ENCODE assay signal across 8 cellular contexts in genomic region chr22:20080445-20080775, GRCh38. TPM values are rescaled to one million over a fixed set of nuclear protein-coding genes. Genes with fewer than 3 reads are reported as not detected.
DNase-seq lines count a peak whose midpoint lies in the region; ATAC-seq and TF ChIP-seq lines count a peak whose summit lies in the region.

No MANE protein-coding gene starts in this region.

- no peaks in the 10 kb centered on the region for H3K36me3 ChIP-seq in Peyer's patch
- peaks cover under 1% of the 10 kb centered on the region for H3K36me3 ChIP-seq in upper lobe of right lung

- H3K4me3 Mint-ChIP-seq in progenitor cell of endocrine pancreas (ENCODE audit: low read depth), result peak overlapping the region; percentile 92

- H3K4me1 Mint-ChIP-seq in progenitor cell of endocrine pancreas (ENCODE audit: low read depth), result peaks cover 45% of the 10 kb centered on the region

- DNase-seq in AML-193 (lab: John Stamatoyannopoulos, UW) (peak; percentile 19 to 36), Peyer's patch (peak; percentile 66 to 85 (median 80)), cardiac septum (ENCODE audit: low spot score) (peak; percentile 78), progenitor cell of endocrine pancreas (ENCODE audit: low spot score, unreplicated experiment) (peak; percentile 48), upper lobe of right lung (peak; percentile 89)
- DNase-seq in activated naive CD4-positive, alpha-beta T cell treated with anti-CD3 and anti-CD28 coated beads, Interleukin-2, amount 50 U/mL, for 72 hours (ENCODE audit: low spot score in 2 of 2), result peak; percentile 80 to 81

- TF ChIP-seq CTCF in Peyer's patch (IDR thresholded peaks at IDR 0.05) (no peak), progenitor cell of endocrine pancreas (IDR thresholded peaks at IDR 0.05; ENCODE audit: unreplicated experiment) (no peak), upper lobe of right lung (IDR thresholded peaks at IDR 0.05) (no peak)

- H3K9me3 ChIP-seq in Peyer's patch (no peaks in the 10 kb centered on the region), upper lobe of right lung (no peaks in the 10 kb centered on the region)

- ATAC-seq in GM18867 (IDR thresholded peaks at IDR 0.05; ENCODE audit: unreplicated experiment) (peak; percentile 62), HG03097 (IDR thresholded peaks at IDR 0.05; ENCODE audit: low FRiP score, unreplicated experiment) (peak; percentile 53), upper lobe of right lung (peak; percentile 73)
- ATAC-seq in activated naive CD4-positive, alpha-beta T cell treated with anti-CD3 and anti-CD28 coated beads, Interleukin-2, amount 50 U/mL, for 72 hours, result peak; percentile 76 to 83

- intact Hi-C loops in cardiac septum (cut with DNase I), result loop anchor here (2.0 kb wide), 1 partner anchor 60 kb away; the partner anchor contains the start of gene TANGO2
- intact Hi-C loops in upper lobe of right lung (cut with DNase I), result no loop called here

- H3K4me1 ChIP-seq in Peyer's patch, result peaks cover 0 to 40% (median 7%) of the 10 kb centered on the region in 4 donors
- H3K4me1 ChIP-seq in upper lobe of right lung, result peaks cover 38% of the 10 kb centered on the region

- H3K4me3 ChIP-seq in Peyer's patch (peak overlapping the region; percentile 81 to 99 (median 88)), upper lobe of right lung (peak overlapping the region; percentile 73)

- no peaks in the 10 kb centered on the region for H3K27me3 ChIP-seq in Peyer's patch
- H3K27me3 ChIP-seq in upper lobe of right lung, result no peaks in the 10 kb centered on the region

- peak overlapping the region; percentile 47 to 85 for H3K27ac Mint-ChIP-seq in activated naive CD4-positive, alpha-beta T cell treated with anti-CD3 and anti-CD28 coated beads, Interleukin-2, amount 50 U/mL, for 72 hours
- H3K27ac Mint-ChIP-seq in progenitor cell of endocrine pancreas, result peak overlapping the region; percentile 98

- H3K36me3 Mint-ChIP-seq in activated naive CD4-positive, alpha-beta T cell treated with anti-CD3 and anti-CD28 coated beads, Interleukin-2, amount 50 U/mL, for 72 hours, result peaks cover 10 to 15% of the 10 kb centered on the region in 2 donors
- peaks cover 3% of the 10 kb centered on the region for H3K36me3 Mint-ChIP-seq in progenitor cell of endocrine pancreas (ENCODE audit: insufficient read depth)

- H3K27me3 Mint-ChIP-seq in progenitor cell of endocrine pancreas, result no peaks in the 10 kb centered on the region

- TF ChIP-seq POLR2A in Peyer's patch (IDR thresholded peaks at IDR 0.05), result no peak

- peak overlapping the region; percentile 79 to 95 (median 90) for H3K27ac ChIP-seq in Peyer's patch
- H3K27ac ChIP-seq in upper lobe of right lung, result peak overlapping the region; percentile 84

- no peaks in the 10 kb centered on the region for H3K9me3 Mint-ChIP-seq in activated naive CD4-positive, alpha-beta T cell treated with anti-CD3 and anti-CD28 coated beads, Interleukin-2, amount 50 U/mL, for 72 hours
- H3K9me3 Mint-ChIP-seq in progenitor cell of endocrine pancreas (ENCODE audit: low read depth), result no peaks in the 10 kb centered on the region

RNA-seq across cellular contexts. Expression of gene DGCR8, which starts 0.4 kb away (rescaled TPM):
- total RNA-seq in Peyer's patch, result 100 to 1,000 TPM in 1 of 4 donors, 10 to 100 TPM in 3; 40.6 to 138 (median 64.9) TPM
- total RNA-seq in activated naive CD4-positive, alpha-beta T cell treated with anti-CD3 and anti-CD28 coated beads, Interleukin-2, amount 50 U/mL, for 72 hours, result 10 to 100 TPM; 37.0 to 66.7 TPM
- 19.1 TPM for total RNA-seq in cardiac septum
- 75.8 and 79.8 TPM in 2 replicates for total RNA-seq in progenitor cell of endocrine pancreas
- total RNA-seq in upper lobe of right lung, result 35.5 TPM

RNA-seq across cellular contexts. Expression of gene RANBP1, which starts 35.5 kb away (rescaled TPM):
- total RNA-seq in Peyer's patch (100 to 1,000 TPM; 103 to 203 (median 163) TPM), cardiac septum (45.9 TPM), progenitor cell of endocrine pancreas (217 and 219 TPM in 2 replicates), upper lobe of right lung (53.0 TPM)
- total RNA-seq in activated naive CD4-positive, alpha-beta T cell treated with anti-CD3 and anti-CD28 coated beads, Interleukin-2, amount 50 U/mL, for 72 hours, result 100 to 1,000 TPM; 295 to 349 TPM

RNA-seq across cellular contexts. Expression of gene TRMT2A, which starts 36.6 kb away (rescaled TPM):
- total RNA-seq in Peyer's patch (100 to 1,000 TPM in 1 of 4 donors, 10 to 100 TPM in 3; 26.8 to 134 (median 86.9) TPM), cardiac septum (24.0 TPM), progenitor cell of endocrine pancreas (78.5 and 86.5 TPM in 2 replicates), upper lobe of right lung (53.8 TPM)
- total RNA-seq in activated naive CD4-positive, alpha-beta T cell treated with anti-CD3 and anti-CD28 coated beads, Interleukin-2, amount 50 U/mL, for 72 hours, result 10 to 100 TPM; 79.9 to 93.9 TPM

RNA-seq across cellular contexts. Expression of gene ZDHHC8, which starts 51.2 kb away (rescaled TPM):
- 10 to 100 TPM in 3 of 4 donors, 1 to 10 TPM in 1; 4.1 to 37.0 (median 22.6) TPM for total RNA-seq in Peyer's patch
- total RNA-seq in activated naive CD4-positive, alpha-beta T cell treated with anti-CD3 and anti-CD28 coated beads, Interleukin-2, amount 50 U/mL, for 72 hours, result 10 to 100 TPM; 17.6 to 55.4 TPM
- total RNA-seq in cardiac septum, result 43.4 TPM
- total RNA-seq in progenitor cell of endocrine pancreas, result 82.1 and 83.5 TPM in 2 replicates
- 88.0 TPM for total RNA-seq in upper lobe of right lung

RNA-seq across cellular contexts. Expression of gene TANGO2, which starts 59.5 kb away (rescaled TPM):
- total RNA-seq in Peyer's patch (10 to 100 TPM; 27.2 to 45.4 (median 41.0) TPM), cardiac septum (84.5 TPM), progenitor cell of endocrine pancreas (19.9 and 21.8 TPM in 2 replicates), upper lobe of right lung (37.8 TPM)
- 10 to 100 TPM; 19.1 to 19.3 TPM for total RNA-seq in activated naive CD4-positive, alpha-beta T cell treated with anti-CD3 and anti-CD28 coated beads, Interleukin-2, amount 50 U/mL, for 72 hours

Comparison
In these comparisons a context has a peak if more than half of its experiments do, and no peak if none do; other contexts are left out.
1. Peak in every context shown above with its lines: DNase-seq, ATAC-seq, H3K4me3 ChIP-seq and H3K27ac ChIP-seq.
2. DNase-seq: peak in every context shown above with its lines; median percentile 89 in upper lobe of right lung; 80 in activated naive CD4-positive, alpha-beta T cell treated with anti-CD3 and anti-CD28 coated beads, Interleukin-2, amount 50 U/mL, for 72 hours; 80 in Peyer's patch; 78 in cardiac septum; 48 in progenitor cell of endocrine pancreas; 28 in AML-193.